Comparison of ENCODE assay signal across 23 cellular contexts in the genomic region with DNA sequence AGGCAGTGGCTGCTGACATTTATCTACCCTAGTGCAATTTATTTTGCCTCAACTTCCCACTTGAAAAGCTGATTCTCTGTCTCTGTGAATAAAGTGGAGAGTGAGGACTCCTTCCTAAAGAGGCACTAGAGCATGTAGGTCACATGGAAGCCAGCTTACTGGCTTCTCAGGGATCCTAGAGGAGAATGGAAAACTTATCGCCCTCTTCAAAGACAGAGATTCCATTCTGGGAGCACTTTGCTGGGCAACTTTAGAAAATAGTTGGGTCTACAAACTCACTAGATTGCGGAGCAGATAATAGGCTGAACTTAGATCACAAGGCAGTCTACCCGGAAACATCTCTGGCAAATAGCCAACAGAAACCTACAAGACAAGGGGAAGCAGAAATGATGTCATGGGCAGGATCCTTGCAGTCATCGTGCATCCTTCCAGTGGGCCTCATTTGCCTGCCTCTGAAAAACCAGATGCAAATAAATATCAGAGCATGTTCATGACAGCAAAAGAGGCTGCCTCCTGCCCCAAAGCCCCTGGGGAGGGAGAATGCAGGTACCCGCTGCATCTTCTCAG.
DNase-seq lines count a peak whose midpoint lies in the region; TF ChIP-seq lines count a peak whose summit lies in the region.
"Had no signal": no experiment of that assay in that cellular context is flagged by ENCODE, and none has a peak within 500 bp of the region (broad histone marks: within the 10 kb centered on the region; RNA-seq: fewer than 3 reads in every experiment).

No MANE protein-coding gene starts in this region.

- no peak overlapping the region for H3K27ac ChIP-seq in substantia nigra (ENCODE audit: low read depth, low read length, poor library complexity, severe bottlenecking)
- H3K27ac ChIP-seq: esophagus muscularis mucosa, lower lobe of right lung, neutrophil, prostate gland, uterus had no signal

- TF ChIP-seq CTCF in fibroblast of mammary gland (conservative IDR thresholded peaks at IDR 0.05; ENCODE audit: control insufficient read depth, insufficient read depth, low read depth, low read length): no peak

- no peak overlapping the region for H3K4me3 ChIP-seq in fibroblast of mammary gland (ENCODE audit: control insufficient read depth, low read depth, low read length)
- H3K4me3 ChIP-seq: esophagus muscularis mucosa, lower lobe of right lung, prostate gland, uterus had no signal

- peak; percentile 27 for DNase-seq in Daoy (ENCODE audit: low read depth)
- DNase-seq in HT1080 (ENCODE audit: low read depth): peak; percentile 10
- peak; percentile 4 for DNase-seq in SK-N-DZ (ENCODE audit: low spot score)
- DNase-seq in fibroblast of mammary gland (ENCODE audit: low read depth): peak; percentile 14
- DNase-seq in activated CD4-positive, alpha-beta T cell treated with anti-CD3 and anti-CD28 coated beads, Interleukin-2, amount 50 U/mL, for 4 hours: no peak
- DNase-seq in HuH-7.5 (ENCODE audit: low spot score): no peak
- no peak for DNase-seq in substantia nigra (lab: John Stamatoyannopoulos, UW)
- DNase-seq in GF-D8 (lab: John Stamatoyannopoulos, UW): no peak
- DNase-seq: activated CD4-positive, alpha-beta memory T cell treated with anti-CD3 and anti-CD28 coated beads, Interleukin-2, amount 10 ng/mL, durations not matched to agents 7 days and 5 days; activated gamma-delta T cell; activated naive CD8-positive, alpha-beta T cell treated with anti-CD3 and anti-CD28 coated beads, Interleukin-2, amount 50 U/mL, for 24 hours; activated T-cell treated with anti-CD3 and anti-CD28 coated beads for 4 hours; DMS153; effector memory CD4-positive, alpha-beta T cell; lower lobe of right lung; MM.1S; NCI-H146; PC-3; T-helper 17 cell; uterus had no signal

Comparison
In these comparisons a context has a peak if more than half of its experiments do, and no peak if none do; other contexts are left out.
1. DNase-seq: peak in Daoy (single experiment), HT1080 (single experiment), SK-N-DZ (single experiment) and fibroblast of mammary gland (single experiment); none in activated CD4-positive, alpha-beta T cell treated with anti-CD3 and anti-CD28 coated beads, Interleukin-2, amount 50 U/mL, for 4 hours (0 of 2), HuH-7.5 (single experiment), substantia nigra (0 of 49) and GF-D8 (single experiment).